13 cellular contexts compared by ENCODE assay signal in the genomic region with DNA sequence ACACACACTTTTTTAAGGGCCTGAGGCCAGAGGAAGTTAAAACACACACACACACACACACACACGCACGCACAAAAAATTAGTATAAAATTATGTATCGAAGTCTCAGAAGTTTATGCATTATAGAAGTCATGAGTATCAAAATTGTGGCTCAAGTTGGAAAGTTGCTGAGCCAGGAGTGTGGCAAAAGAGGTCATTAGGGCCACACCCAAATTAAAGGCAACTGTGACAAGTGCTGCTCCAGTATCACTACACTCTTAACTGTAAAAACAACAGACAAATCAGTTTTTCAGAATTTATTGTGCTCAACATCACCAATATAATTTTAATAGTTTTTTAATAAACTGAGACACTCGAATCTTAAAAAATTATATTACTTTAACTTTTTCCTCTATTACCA. TPM values are rescaled to one million over a fixed set of nuclear protein-coding genes. Genes with fewer than 3 reads are reported as not detected.
DNase-seq lines count a peak whose midpoint lies in the region; ATAC-seq, FAIRE-seq and TF ChIP-seq lines count a peak whose summit lies in the region.
"Had no signal": no experiment of that assay in that cellular context is flagged by ENCODE, and none has a peak within 500 bp of the region (broad histone marks: within the 10 kb centered on the region; RNA-seq: fewer than 3 reads in every experiment).

No MANE protein-coding gene starts in this region.

- H3K4me1 Mint-ChIP-seq in activated T-helper 17 cell treated with anti-CD3 and anti-CD28 coated beads, Interleukin-2, amount 50 U/mL, for 72 hours, result peaks cover 53% of the 10 kb centered on the region

- H2AFZ ChIP-seq in keratinocyte (ENCODE audit: control insufficient read depth, low read length), result no peak overlapping the region

- no peak overlapping the region for H3K9ac ChIP-seq in keratinocyte (ENCODE audit: control insufficient read depth, extremely low read depth, insufficient read depth, low read length)

- TF ChIP-seq CTCF in keratinocyte (optimal IDR thresholded peaks at IDR 0.05 in 1 of 3, IDR thresholded peaks at IDR 0.05 in 1 of 3, conservative IDR thresholded peaks at IDR 0.05 in 1 of 3; ENCODE audit: extremely low read depth in 1 of 3, insufficient read depth in 2 of 3, low read length in 3 of 3) (no peak), suprapubic skin (IDR thresholded peaks at IDR 0.05) (no peak), body of pancreas (IDR thresholded peaks at IDR 0.05) (no peak)

- peaks cover 12 to 29% of the 10 kb centered on the region in 2 donors for H3K36me3 Mint-ChIP-seq in activated naive CD4-positive, alpha-beta T cell treated with anti-CD3 and anti-CD28 coated beads, Interleukin-2, amount 50 U/mL, for 72 hours
- peaks cover 80% of the 10 kb centered on the region for H3K36me3 Mint-ChIP-seq in activated T-helper 17 cell treated with anti-CD3 and anti-CD28 coated beads, Interleukin-2, amount 50 U/mL, for 72 hours (ENCODE audit: low read depth)

- peaks cover 20% of the 10 kb centered on the region for H3K4me1 ChIP-seq in keratinocyte (ENCODE audit: control insufficient read depth, extremely low read depth, insufficient read depth, low read length)
- peaks cover 28% of the 10 kb centered on the region for H3K4me1 ChIP-seq in suprapubic skin
- H3K4me1 ChIP-seq in body of pancreas, result peaks cover 25% of the 10 kb centered on the region

- peaks cover 93% of the 10 kb centered on the region for H3K79me2 ChIP-seq in keratinocyte (ENCODE audit: control insufficient read depth, insufficient read depth, low read length)

- no peak for TF ChIP-seq POLR2A in suprapubic skin (IDR thresholded peaks at IDR 0.05)
- TF ChIP-seq POLR2A in body of pancreas (IDR thresholded peaks at IDR 0.05), result no peak

- peak overlapping the region; percentile 90 to 94 for H3K27ac Mint-ChIP-seq in activated naive CD4-positive, alpha-beta T cell treated with anti-CD3 and anti-CD28 coated beads, Interleukin-2, amount 50 U/mL, for 72 hours
- peak overlapping the region; percentile 64 for H3K27ac Mint-ChIP-seq in activated T-helper 17 cell treated with anti-CD3 and anti-CD28 coated beads, Interleukin-2, amount 50 U/mL, for 72 hours

- H3K27ac ChIP-seq in keratinocyte (ENCODE audit: control insufficient read depth, insufficient read depth, low read length) (peak overlapping the region; percentile 16), suprapubic skin (peak overlapping the region; percentile 34), body of pancreas (peak overlapping the region in 1 of 4 donors; percentile 49)

- no peaks in the 10 kb centered on the region for H3K9me1 ChIP-seq in keratinocyte (ENCODE audit: control insufficient read depth, extremely low read depth, insufficient read depth, low read length)

- no peaks in the 10 kb centered on the region for H3K9me3 Mint-ChIP-seq in activated naive CD4-positive, alpha-beta T cell treated with anti-CD3 and anti-CD28 coated beads, Interleukin-2, amount 50 U/mL, for 72 hours
- no peaks in the 10 kb centered on the region for H3K9me3 Mint-ChIP-seq in activated T-helper 17 cell treated with anti-CD3 and anti-CD28 coated beads, Interleukin-2, amount 50 U/mL, for 72 hours

- TF ChIP-seq EP300 in suprapubic skin (IDR thresholded peaks at IDR 0.05), result no peak

- peak overlapping the region; percentile 32 for H3K4me3 Mint-ChIP-seq in activated T-helper 17 cell treated with anti-CD3 and anti-CD28 coated beads, Interleukin-2, amount 50 U/mL, for 72 hours

- WGBS in suprapubic skin, result 73% methylated on average over 4 of the region's 4 CpGs
- 86 to 94% methylated on average over 4 of the region's 4 CpGs for WGBS in body of pancreas, 2 donors

- H4K20me1 ChIP-seq in keratinocyte (ENCODE audit: control insufficient read depth, extremely low read depth, insufficient read depth, low read length), result peaks cover 9% of the 10 kb centered on the region

- DNase-seq in activated naive CD4-positive, alpha-beta T cell treated with anti-CD3 and anti-CD28 coated beads, Interleukin-2, amount 50 U/mL, for 72 hours (ENCODE audit: low spot score in 2 of 2), result no peak
- no peak for DNase-seq in activated naive CD4-positive, alpha-beta T cell treated with anti-CD3 and anti-CD28 coated beads, Interleukin-2, amount 50 U/mL, for 16 hours
- DNase-seq in keratinocyte (ENCODE audit: low read depth, low spot score) (no peak), suprapubic skin (ENCODE audit: low spot score in 2 of 2) (no peak), midbrain (lab: John Stamatoyannopoulos, UW) (no peak), body of pancreas (no peak)
- DNase-seq: NK-92 treated with Interleukin-12 subunit alpha and Interleukin-12 subunit beta, amount 100 ng/mL, for 24 hours; occipital lobe; SIG-M5; stimulated activated CD4-positive, alpha-beta T cell treated with anti-CD3 and anti-CD28 coated beads, Interleukin-15, amount 100 ng/mL, for 24 hours had no signal

- dilution Hi-C loops in keratinocyte (cut with MboI; ENCODE audit: extremely low pct_ligation_motif_present, low sequenced_read_pairs), result no loop called here

- peak in 1 of 2 donors; percentile 32 for ATAC-seq in activated naive CD4-positive, alpha-beta T cell treated with anti-CD3 and anti-CD28 coated beads, Interleukin-2, amount 50 U/mL, for 72 hours
- peak; percentile 31 for ATAC-seq in activated T-helper 17 cell treated with anti-CD3 and anti-CD28 coated beads, Interleukin-2, amount 50 U/mL, for 72 hours (replicated peaks)
- ATAC-seq in HG02588 (IDR thresholded peaks at IDR 0.05; ENCODE audit: unreplicated experiment) (no peak), body of pancreas (no peak)

- H3K36me3 ChIP-seq in keratinocyte (ENCODE audit: control insufficient read depth in 2 of 2, extremely low read depth in 1 of 2, insufficient read depth in 2 of 2, low read length in 2 of 2) (peaks cover 1 to 24% of the 10 kb centered on the region in 2 experiments), suprapubic skin (peaks cover 19% of the 10 kb centered on the region), body of pancreas (replicated peaks in 1 of 2; ENCODE audit: insufficient read depth in 1 of 2, low read depth in 2 of 2) (peaks cover 3 to 8% of the 10 kb centered on the region in 2 donors)

- no peaks in the 10 kb centered on the region for H3K27me3 ChIP-seq in keratinocyte (ENCODE audit: control insufficient read depth, extremely low read depth, insufficient read depth, low read length)
- H3K27me3 ChIP-seq in suprapubic skin, result no peaks in the 10 kb centered on the region
- H3K27me3 ChIP-seq in body of pancreas, result no peaks in the 10 kb centered on the region

- no peak overlapping the region for H3K4me2 ChIP-seq in keratinocyte (ENCODE audit: control insufficient read depth, extremely low read depth, insufficient read depth, low read depth, low read length)

- H3K9me3 ChIP-seq in keratinocyte (ENCODE audit: control insufficient read depth, low read depth, low read length) (no peaks in the 10 kb centered on the region), suprapubic skin (no peaks in the 10 kb centered on the region), body of pancreas (no peaks in the 10 kb centered on the region)

- no peak overlapping the region for H3K4me3 ChIP-seq in keratinocyte (ENCODE audit: control insufficient read depth in 2 of 3, extremely low read depth in 1 of 3, insufficient read depth in 2 of 3, low read depth in 1 of 3, low read length in 3 of 3)
- H3K4me3 ChIP-seq in suprapubic skin, result no peak overlapping the region
- H3K4me3 ChIP-seq in body of pancreas, result no peak overlapping the region

- H3K27me3 Mint-ChIP-seq in activated T-helper 17 cell treated with anti-CD3 and anti-CD28 coated beads, Interleukin-2, amount 50 U/mL, for 72 hours, result no peaks in the 10 kb centered on the region

- intact Hi-C loops in body of pancreas (cut with DNase I), result no loop called here

- no peak for FAIRE-seq in keratinocyte (lab: Jason Lieb, UNC)
- FAIRE-seq: endothelial cell of umbilical vein had no signal

RNA-seq across cellular contexts. Expression of a gene that starts 36.9 kb away (rescaled TPM):
- total RNA-seq in activated naive CD4-positive, alpha-beta T cell treated with anti-CD3 and anti-CD28 coated beads, Interleukin-2, amount 50 U/mL, for 72 hours, result 100 to 1,000 TPM; 225 to 256 TPM
- total RNA-seq in activated T-helper 17 cell treated with anti-CD3 and anti-CD28 coated beads, Interleukin-2, amount 50 U/mL, for 72 hours, result 100 to 1,000 TPM; 283 TPM
- polyA plus RNA-seq in keratinocyte, result 365 to 593 TPM (median 369 TPM) in 3 replicates
- polyA plus RNA-seq in keratinocyte (2011; ENCODE audit: low read depth), result 246 TPM
- 402 and 692 TPM in 2 replicates for polyA plus RNA-seq in keratinocyte (2011; cell fraction: cytosol; rRNA removed)
- polyA plus RNA-seq in keratinocyte (2011; cell fraction: nucleus; rRNA removed), result 167 and 201 TPM in 2 replicates
- polyA plus RNA-seq in keratinocyte (2012; ENCODE audit: low replicate concordance), result 214 and 344 TPM in 2 replicates
- polyA minus RNA-seq in keratinocyte, result 148 to 431 TPM (median 274 TPM) in 3 replicates
- 428 TPM for polyA minus RNA-seq in keratinocyte (2011; cell fraction: cytosol; rRNA and poly(A)+ RNA removed)
- 84.2 and 150 TPM in 2 replicates for polyA minus RNA-seq in keratinocyte (2011; cell fraction: nucleus; rRNA and poly(A)+ RNA removed)
- total RNA-seq in suprapubic skin (100 to 1,000 TPM in 3 of 4 donors, 10 to 100 TPM in 1; 84.6 to 172 (median 165) TPM), body of pancreas (100 to 1,000 TPM in 1 of 2 donors, 10 to 100 TPM in 1; 69.2 to 132 TPM)

RNA-seq across cellular contexts. Expression of a gene that starts 38.3 kb away (rescaled TPM):
- 10 to 100 TPM; 14.4 to 36.5 TPM for total RNA-seq in activated naive CD4-positive, alpha-beta T cell treated with anti-CD3 and anti-CD28 coated beads, Interleukin-2, amount 50 U/mL, for 72 hours
- 10 to 100 TPM; 22.7 to 31.2 TPM for total RNA-seq in activated T-helper 17 cell treated with anti-CD3 and anti-CD28 coated beads, Interleukin-2, amount 50 U/mL, for 72 hours
- polyA plus RNA-seq in keratinocyte, result 12.4 to 14.3 TPM (median 13.3 TPM) in 3 replicates
- 23.9 TPM for polyA plus RNA-seq in keratinocyte (2011; ENCODE audit: low read depth)
- polyA plus RNA-seq in keratinocyte (2011; cell fraction: cytosol; rRNA removed), result 4.3 and 6.7 TPM in 2 replicates
- 22.9 and 26.8 TPM in 2 replicates for polyA plus RNA-seq in keratinocyte (2011; cell fraction: nucleus; rRNA removed)
- polyA plus RNA-seq in keratinocyte (2012; ENCODE audit: low replicate concordance), result 20.0 and 27.2 TPM in 2 replicates
- polyA minus RNA-seq in keratinocyte, result 11.4 to 25.7 TPM (median 19.8 TPM) in 3 replicates
- 7.7 TPM for polyA minus RNA-seq in keratinocyte (2011; cell fraction: cytosol; rRNA and poly(A)+ RNA removed)
- polyA minus RNA-seq in keratinocyte (2011; cell fraction: nucleus; rRNA and poly(A)+ RNA removed), result 27.6 and 45.6 TPM in 2 replicates
- total RNA-seq in suprapubic skin (10 to 100 TPM; 30.4 to 47.9 (median 36.1) TPM), body of pancreas (10 to 100 TPM in 1 of 2 donors, 1 to 10 TPM in 1; 9.9 to 17.5 TPM)
